In the genomic region with DNA sequence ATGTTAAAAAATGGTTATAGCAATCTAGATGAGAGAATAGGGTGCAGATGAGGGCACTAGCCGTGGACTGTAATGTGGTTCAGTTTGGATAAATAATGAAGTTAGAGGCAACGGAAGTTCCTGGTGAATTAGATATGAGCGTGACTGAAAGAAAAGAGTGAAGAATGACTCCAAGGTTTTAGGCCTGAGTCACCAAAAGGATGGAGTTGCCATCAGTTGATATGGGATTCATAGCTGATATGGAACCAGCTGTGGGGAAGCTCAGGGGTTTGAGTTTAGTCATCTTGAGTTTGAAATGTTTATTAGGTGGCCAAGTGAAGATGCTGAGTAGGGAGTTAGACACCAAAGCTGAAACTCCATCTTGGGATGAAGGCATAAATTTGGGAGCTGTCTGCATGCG, we compare ENCODE assay signal across 20 cellular contexts.
DNase-seq lines count a peak whose midpoint lies in the region; ATAC-seq, FAIRE-seq and TF ChIP-seq lines count a peak whose summit lies in the region.
"Had no signal": no experiment of that assay in that cellular context is flagged by ENCODE, and none has a peak within 500 bp of the region (broad histone marks: within the 10 kb centered on the region; RNA-seq: fewer than 3 reads in every experiment).

No MANE protein-coding gene starts in this region.

- TF ChIP-seq CTCF in IMR-90 (conservative IDR thresholded peaks at IDR 0.05; ENCODE audit: low read depth, low read length) = no peak
- TF ChIP-seq CTCF in astrocyte (IDR thresholded peaks at IDR 0.05; ENCODE audit: insufficient read depth, low read depth, low read length) = no peak
- TF ChIP-seq CTCF in Caco-2 (IDR thresholded peaks at IDR 0.05; ENCODE audit: insufficient read depth in 1 of 2, low read depth in 1 of 2, low read length in 1 of 2, severe bottlenecking in 1 of 2, unreplicated experiment in 1 of 2) = no peak

- H4K91ac ChIP-seq in IMR-90 (ENCODE audit: insufficient read depth, low read depth, low read length) = no peak overlapping the region

- peaks cover 4% of the 10 kb centered on the region; the same call in 1 of the 2 replicates for H3K4me1 ChIP-seq in IMR-90 (ENCODE audit: control insufficient read depth, insufficient read depth, low read length)
- peaks cover 28% of the 10 kb centered on the region for H3K4me1 ChIP-seq in astrocyte (ENCODE audit: insufficient read depth, low read length)
- no peaks in the 10 kb centered on the region for H3K4me1 ChIP-seq in Caco-2
- H3K4me1 ChIP-seq: breast epithelium had no signal

- H2BK120ac ChIP-seq in IMR-90 (ENCODE audit: low read depth, low read length) = no peak overlapping the region; the same call in 1 of the 2 replicates

- in situ Hi-C loops in IMR-90 (cut with MboI; ENCODE audit: low sequenced_read_pairs) = no loop called here

- CTCF ChIA-PET in IMR-90 (lab: Yijun Ruan, JAX) (interaction anchor here (0.8 to 0.9 kb wide), 2 partner anchors 21 to 38 kb away, joined by 3 read pairs; no protein-coding TSS in a partner anchor), Caco-2 (lab: Charles Lee) (no interaction called here)

- H3K27me3 ChIP-seq in IMR-90 (ENCODE audit: control insufficient read depth, insufficient read depth, low read length) = no peaks in the 10 kb centered on the region
- H3K27me3 ChIP-seq in astrocyte (ENCODE audit: insufficient read depth, low read length) = no peaks in the 10 kb centered on the region
- no peaks in the 10 kb centered on the region for H3K27me3 ChIP-seq in Caco-2 (replicated peaks; ENCODE audit: control insufficient read depth, insufficient read depth, low read length)
- H3K27me3 ChIP-seq: breast epithelium, esophagus muscularis mucosa, upper lobe of left lung had no signal

- H3K36me3 Mint-ChIP-seq in astrocyte (ENCODE audit: low read depth, unreplicated experiment) = no peaks in the 10 kb centered on the region
- H3K36me3 Mint-ChIP-seq in Caco-2 (ENCODE audit: insufficient read depth, unreplicated experiment) = no peaks in the 10 kb centered on the region
- H3K36me3 Mint-ChIP-seq: CD4-positive, alpha-beta memory T cell had no signal

- no peaks in the 10 kb centered on the region for H4K20me1 ChIP-seq in IMR-90 (ENCODE audit: insufficient read depth, low read length)
- no peaks in the 10 kb centered on the region for H4K20me1 ChIP-seq in astrocyte (ENCODE audit: insufficient read depth, low read length)

- 0 out of 4 replicates have a peak overlapping the region, but pooled peaks of 1 of the 2 experiments have one; percentile 6 for H4K8ac ChIP-seq in IMR-90 (ENCODE audit: low read depth in 2 of 2, low read length in 2 of 2)

- H3K4me3 ChIP-seq in IMR-90 (ENCODE audit: insufficient read depth, low read depth, low read length) (no peak overlapping the region), astrocyte (ENCODE audit: insufficient read depth, low read depth, low read length) (no peak overlapping the region), Caco-2 (ENCODE audit: low read depth, low read length) (no peak overlapping the region)
- H3K4me3 ChIP-seq: breast epithelium, esophagus muscularis mucosa, upper lobe of left lung had no signal

- H2BK20ac ChIP-seq in IMR-90 (ENCODE audit: low read depth, low read length) = no peak overlapping the region

- H3K4me2 ChIP-seq in IMR-90 (ENCODE audit: low read depth, low read length) (no peak overlapping the region), astrocyte (ENCODE audit: low read length) (peak overlapping the region; percentile 44)

- no peak overlapping the region for H2BK15ac ChIP-seq in IMR-90 (ENCODE audit: low read depth, low read length)

- H3K79me1 ChIP-seq in IMR-90 (ENCODE audit: low read depth in 1 of 2, low read length in 2 of 2) = no peaks in the 10 kb centered on the region

- H2BK5ac ChIP-seq in IMR-90 (ENCODE audit: low read depth, low read length, poor library complexity, severe bottlenecking) = peak overlapping the region; percentile 45

- H3K23ac ChIP-seq in IMR-90 (ENCODE audit: low read depth, low read length) = no peak overlapping the region

- BruUV-seq in IMR-90 (replicated peaks; lab: Mats Ljungman, UMichigan) (no TSS peak), Caco-2 (replicated peaks; lab: Mats Ljungman, UMichigan) (no TSS peak)

- no peak overlapping the region for H2AK9ac ChIP-seq in IMR-90 (replicated peaks; ENCODE audit: low read depth, low read length, poor library complexity)

- H3K9me3 ChIP-seq in IMR-90 (ENCODE audit: control insufficient read depth, insufficient read depth, low read length) (no peaks in the 10 kb centered on the region), astrocyte (ENCODE audit: insufficient read depth, low read depth, low read length) (no peaks in the 10 kb centered on the region), Caco-2 (no peaks in the 10 kb centered on the region)
- H3K9me3 ChIP-seq: breast epithelium, esophagus muscularis mucosa, upper lobe of left lung had no signal

- 37% methylated on average over 3 of the region's 4 CpGs; no CpG with 5 or more reads in 1 of the 2 experiments for WGBS in IMR-90 (ENCODE audit: extremely low coverage in 2 of 2, insufficient read length in 1 of 2), 2 experiments

- POLR2A ChIA-PET in IMR-90 (lab: Charles Lee; ENCODE audit: unreplicated experiment) (no interaction called here), Caco-2 (lab: Charles Lee) (no interaction called here)

- TF ChIP-seq POLR2A in IMR-90 (IDR thresholded peaks at IDR 0.05; ENCODE audit: low read depth, low read length) = no peak

- H3K4me1 Mint-ChIP-seq in astrocyte (ENCODE audit: low read depth, unreplicated experiment) (peaks cover 17% of the 10 kb centered on the region), Caco-2 (ENCODE audit: low read depth, unreplicated experiment) (no peaks in the 10 kb centered on the region)

- H3K27ac ChIP-seq in IMR-90 (ENCODE audit: insufficient read depth, low read length) (no peak overlapping the region), astrocyte (ENCODE audit: low read depth, low read length) (peak overlapping the region; percentile 58)
- H3K27ac ChIP-seq: breast epithelium, upper lobe of left lung had no signal

- FAIRE-seq in astrocyte (lab: Jason Lieb, UNC) = peak; percentile 58
- FAIRE-seq: colon had no signal

- H3K4ac ChIP-seq in IMR-90 (ENCODE audit: low read depth, low read length) = no peak overlapping the region

- H3K36me3 ChIP-seq in IMR-90 (ENCODE audit: control insufficient read depth, insufficient read depth, low read length) (no peaks in the 10 kb centered on the region), astrocyte (ENCODE audit: insufficient read depth, low read length) (no peaks in the 10 kb centered on the region), Caco-2 (ENCODE audit: control insufficient read depth, insufficient read depth, low read length) (no peaks in the 10 kb centered on the region)
- H3K36me3 ChIP-seq: breast epithelium, esophagus muscularis mucosa, upper lobe of left lung had no signal

- no peaks in the 10 kb centered on the region for H3K9me3 Mint-ChIP-seq in astrocyte (ENCODE audit: unreplicated experiment)
- H3K9me3 Mint-ChIP-seq in Caco-2 (ENCODE audit: unreplicated experiment) = no peaks in the 10 kb centered on the region
- H3K9me3 Mint-ChIP-seq: CD4-positive, alpha-beta memory T cell; effector memory CD8-positive, alpha-beta T cell had no signal

- H3K14ac ChIP-seq in IMR-90 (replicated peaks; ENCODE audit: low read depth, low read length) = no peak overlapping the region

- dilution Hi-C loops in IMR-90 (cut with HindIII; ENCODE audit: low sequenced_read_pairs, unreplicated experiment) = no loop called here

- peak; percentile 40 for ATAC-seq in IMR-90 (ENCODE audit: low read depth)
- ATAC-seq: effector memory CD8-positive, alpha-beta T cell had no signal

- intact Hi-C loops in IMR-90 (cut with micrococcal nuclease) (no loop called here), Caco-2 (cut with micrococcal nuclease; ENCODE audit: unreplicated experiment) (no loop called here)

- H3K56ac ChIP-seq in IMR-90 (ENCODE audit: extremely low read depth, insufficient read depth, low read length) = no peak overlapping the region

- 0 out of 2 replicates have a peak, but pooled peaks cover 3% of the 10 kb centered on the region for H3K9me1 ChIP-seq in IMR-90 (ENCODE audit: insufficient read depth, low read length)

- no peak overlapping the region for H3K4me3 Mint-ChIP-seq in astrocyte (ENCODE audit: unreplicated experiment)
- H3K4me3 Mint-ChIP-seq in Caco-2 (ENCODE audit: unreplicated experiment) = no peak overlapping the region
- H3K4me3 Mint-ChIP-seq: CD4-positive, alpha-beta memory T cell; effector memory CD8-positive, alpha-beta T cell had no signal

- H3K18ac ChIP-seq in IMR-90 (ENCODE audit: low read depth, low read length) = no peak overlapping the region; the same call in 1 of the 2 replicates

- H3K27me3 Mint-ChIP-seq in astrocyte (ENCODE audit: low read depth, unreplicated experiment) (no peaks in the 10 kb centered on the region), Caco-2 (ENCODE audit: insufficient read depth, unreplicated experiment) (peaks cover 6% of the 10 kb centered on the region)
- H3K27me3 Mint-ChIP-seq: effector memory CD8-positive, alpha-beta T cell had no signal

- H2AK5ac ChIP-seq in IMR-90 (ENCODE audit: low read depth, low read length) = no peak overlapping the region

- DNase-seq in EH (ENCODE audit: low read depth) = peak; percentile 81
- peak; percentile 68 for DNase-seq in IMR-90
- DNase-seq in astrocyte (ENCODE audit: low read depth) = peak; percentile 89
- DNase-seq in pulmonary artery endothelial cell (ENCODE audit: low read depth, low spot score) = peak; percentile 60
- DNase-seq in activated T-cell treated with anti-CD3 and anti-CD28 coated beads for 4 hours = no peak
- no peak for DNase-seq in AG08396 (ENCODE audit: low spot score)
- DNase-seq in Caco-2 = no peak
- DNase-seq: CD4-positive, alpha-beta memory T cell; effector memory CD8-positive, alpha-beta T cell; kidney glomerular epithelial cell; NCI-H1105 treated with DMSO at 0.1 percent for 48 hours; NCI-H2029 treated with DMSO at 0.1 percent for 48 hours; NCI-H446; SHP77; stimulated activated CD4-positive, alpha-beta T cell treated with anti-CD3 and anti-CD28 coated beads, Interleukin-12 subunit alpha, Interleukin-12 subunit beta, amount 100 ng/mL, for 4 hours; T-helper 1 cell; upper lobe of left lung had no signal

- H3K79me2 ChIP-seq in astrocyte (ENCODE audit: insufficient read depth, low read length) = no peaks in the 10 kb centered on the region

- H2AFZ ChIP-seq in IMR-90 (replicated peaks; ENCODE audit: low read length, poor library complexity) (no peak overlapping the region), astrocyte (ENCODE audit: low read depth, low read length) (no peak overlapping the region)

- no peak overlapping the region for H4K5ac ChIP-seq in IMR-90 (ENCODE audit: low read depth, low read length)

- no peak overlapping the region for H3K27ac Mint-ChIP-seq in astrocyte (ENCODE audit: unreplicated experiment)
- no peak overlapping the region for H3K27ac Mint-ChIP-seq in Caco-2 (ENCODE audit: unreplicated experiment)
- H3K27ac Mint-ChIP-seq: CD4-positive, alpha-beta memory T cell; effector memory CD8-positive, alpha-beta T cell had no signal

- no peak for TF ChIP-seq RAD21 in IMR-90 (IDR thresholded peaks at IDR 0.05; ENCODE audit: low read length)

- H3K9ac ChIP-seq in IMR-90 (ENCODE audit: low read depth, low read length) (no peak overlapping the region), astrocyte (ENCODE audit: low read length) (peak overlapping the region; percentile 10)

TF ChIP-seq in IMR-90, 13 proteins besides CTCF, POLR2A, EP300 and RAD21 (continues in another document):
- TF ChIP-seq FOS (IDR thresholded peaks at IDR 0.05; ENCODE audit: low read depth, low read length) (peak; percentile 15; the same call in 1 of the 2 replicates), CHD1 (IDR thresholded peaks at IDR 0.05; ENCODE audit: low read depth, low read length) (no peak)

Comparison
In these comparisons a context has a peak if more than half of its experiments do, and no peak if none do; other contexts are left out.
1. DNase-seq: peak in EH (single experiment), IMR-90 (single experiment), astrocyte (single experiment) and pulmonary artery endothelial cell (single experiment); none in activated T-cell treated with anti-CD3 and anti-CD28 coated beads for 4 hours (single experiment), AG08396 (single experiment) and Caco-2 (0 of 2).